Comparison of ENCODE assay signal across 9 cellular contexts in genomic region chr6:53179961-53180651, GRCh38. TPM values are rescaled to one million over a fixed set of nuclear protein-coding genes. Genes with fewer than 3 reads are reported as not detected.
DNase-seq lines count a peak whose midpoint lies in the region; ATAC-seq and TF ChIP-seq lines count a peak whose summit lies in the region.
"Had no signal": no experiment of that assay in that cellular context is flagged by ENCODE, and none has a peak within 500 bp of the region (broad histone marks: within the 10 kb centered on the region; RNA-seq: fewer than 3 reads in every experiment).

No MANE protein-coding gene starts in this region.

- no peak for TF ChIP-seq POLR2A in right lobe of liver (IDR thresholded peaks at IDR 0.05)

- peak; percentile 52 to 75 (median 63) for ATAC-seq in right lobe of liver

- H3K4me3 Mint-ChIP-seq in activated T-helper 1 cell treated with anti-CD3 and anti-CD28 coated beads, Interleukin-12 subunit alpha, Interleukin-12 subunit beta, Interleukin-2, Interleukin-4 antibody, amounts not matched to agents 30 ng/mL and 10 ng/mL and 1 ng/mL, durations not matched to agents 14 hours and 24 hours and 36 hours: no peak overlapping the region

- H3K4me3 ChIP-seq in right lobe of liver (no peak overlapping the region), WERI-Rb-1 (ENCODE audit: low read depth, low read length) (no peak overlapping the region)

- 38% methylated on average over 8 of the region's 8 CpGs for WGBS in right lobe of liver (ENCODE audit: insufficient coverage, low coverage, low lambda C conversion rate, missing lambda C conversion rate)

- H3K27ac Mint-ChIP-seq in activated T-helper 1 cell treated with anti-CD3 and anti-CD28 coated beads, Interleukin-12 subunit alpha, Interleukin-12 subunit beta, Interleukin-2, Interleukin-4 antibody, amounts not matched to agents 30 ng/mL and 10 ng/mL and 1 ng/mL, durations not matched to agents 14 hours and 24 hours and 36 hours: peak overlapping the region; percentile 70

- H3K27ac ChIP-seq in right lobe of liver: no peak overlapping the region
- no peak overlapping the region for H3K27ac ChIP-seq in WERI-Rb-1

- H3K27me3 ChIP-seq in right lobe of liver (no peaks in the 10 kb centered on the region), WERI-Rb-1 (ENCODE audit: insufficient read depth, low read depth, severe bottlenecking) (no peaks in the 10 kb centered on the region)

- no peaks in the 10 kb centered on the region for H3K9me3 ChIP-seq in right lobe of liver
- H3K9me3 ChIP-seq in WERI-Rb-1 (ENCODE audit: severe bottlenecking): no peaks in the 10 kb centered on the region

- H3K27me3 Mint-ChIP-seq in activated T-helper 1 cell treated with anti-CD3 and anti-CD28 coated beads, Interleukin-12 subunit alpha, Interleukin-12 subunit beta, Interleukin-2, Interleukin-4 antibody, amounts not matched to agents 30 ng/mL and 10 ng/mL and 1 ng/mL, durations not matched to agents 14 hours and 24 hours and 36 hours (ENCODE audit: insufficient read depth): no peaks in the 10 kb centered on the region

- H3K36me3 Mint-ChIP-seq in activated T-helper 1 cell treated with anti-CD3 and anti-CD28 coated beads, Interleukin-12 subunit alpha, Interleukin-12 subunit beta, Interleukin-2, Interleukin-4 antibody, amounts not matched to agents 30 ng/mL and 10 ng/mL and 1 ng/mL, durations not matched to agents 14 hours and 24 hours and 36 hours (ENCODE audit: low read depth): no peaks in the 10 kb centered on the region

- intact Hi-C loops in activated T-helper 1 cell treated with anti-CD3 and anti-CD28 coated beads, Interleukin-12 subunit alpha, Interleukin-12 subunit beta, Interleukin-2, Interleukin-4 antibody, amounts not matched to agents 30 ng/mL and 10 ng/mL and 1 ng/mL, durations not matched to agents 14 hours and 24 hours and 36 hours (cut with micrococcal nuclease): loop anchor here (10.0 kb wide), 1 partner anchor 105 kb away; no protein-coding TSS in a partner anchor
- intact Hi-C loops in right lobe of liver (cut with DNase I): loop anchor here in 1 of 2 donors (10.0 kb wide), 1 partner anchor 225 kb away; no protein-coding TSS in a partner anchor

- DNase-seq in DMS153 (lab: John Stamatoyannopoulos, UW) (peak; percentile 93), NCI-H2081 (lab: John Stamatoyannopoulos, UW) (peak; percentile 63 to 86), right lobe of liver (peak; percentile 47 to 56 (median 54)), WERI-Rb-1 (no peak), Kasumi-1 (lab: John Stamatoyannopoulos, UW) (no peak), glomerular visceral epithelial cell (ENCODE audit: extremely low spot score) (no peak)
- DNase-seq in activated T-helper 1 cell treated with anti-CD3 and anti-CD28 coated beads, Interleukin-12 subunit alpha, Interleukin-12 subunit beta, Interleukin-2, Interleukin-4 antibody, amounts not matched to agents 30 ng/mL and 10 ng/mL and 1 ng/mL, durations not matched to agents 14 hours and 24 hours and 36 hours (ENCODE audit: low spot score): no peak
- no peak for DNase-seq in NK-92 treated with Interleukin-12 subunit alpha and Interleukin-12 subunit beta, amount 100 ng/mL, for 24 hours (lab: John Stamatoyannopoulos, UW)

- peaks cover 5% of the 10 kb centered on the region for H3K4me1 Mint-ChIP-seq in activated T-helper 1 cell treated with anti-CD3 and anti-CD28 coated beads, Interleukin-12 subunit alpha, Interleukin-12 subunit beta, Interleukin-2, Interleukin-4 antibody, amounts not matched to agents 30 ng/mL and 10 ng/mL and 1 ng/mL, durations not matched to agents 14 hours and 24 hours and 36 hours (ENCODE audit: low read depth)

- H3K4me1 ChIP-seq in right lobe of liver: peaks cover 0 to 4% (median 0%) of the 10 kb centered on the region in 4 donors

- TF ChIP-seq CTCF in right lobe of liver (IDR thresholded peaks at IDR 0.05) (no peak), WERI-Rb-1 (IDR thresholded peaks at IDR 0.05; ENCODE audit: low read depth, low read length) (no peak)

- no peaks in the 10 kb centered on the region for H3K36me3 ChIP-seq in right lobe of liver
- H3K36me3 ChIP-seq in WERI-Rb-1: no peaks in the 10 kb centered on the region

- H3K9me3 Mint-ChIP-seq in activated T-helper 1 cell treated with anti-CD3 and anti-CD28 coated beads, Interleukin-12 subunit alpha, Interleukin-12 subunit beta, Interleukin-2, Interleukin-4 antibody, amounts not matched to agents 30 ng/mL and 10 ng/mL and 1 ng/mL, durations not matched to agents 14 hours and 24 hours and 36 hours: no peaks in the 10 kb centered on the region

RNA-seq across cellular contexts. Expression of gene GCM1, which starts 31.5 kb away (rescaled TPM):
- 0.15 TPM in 1 of 2 replicates, not detected in the other for total RNA-seq in activated T-helper 1 cell treated with anti-CD3 and anti-CD28 coated beads, Interleukin-12 subunit alpha, Interleukin-12 subunit beta, Interleukin-2, Interleukin-4 antibody, amounts not matched to agents 30 ng/mL and 10 ng/mL and 1 ng/mL, durations not matched to agents 14 hours and 24 hours and 36 hours
- total RNA-seq in right lobe of liver: not detected
- total RNA-seq: epithelial cell of proximal tubule had no signal

Comparison
In these comparisons a context has a peak if more than half of its experiments do, and no peak if none do; other contexts are left out.
1. DNase-seq: peak in DMS153 (single experiment), NCI-H2081 (2 of 2) and right lobe of liver (3 of 3); none in activated T-helper 1 cell treated with anti-CD3 and anti-CD28 coated beads, Interleukin-12 subunit alpha, Interleukin-12 subunit beta, Interleukin-2, Interleukin-4 antibody, amounts not matched to agents 30 ng/mL and 10 ng/mL and 1 ng/mL, durations not matched to agents 14 hours and 24 hours and 36 hours (single experiment), WERI-Rb-1 (single experiment), NK-92 treated with Interleukin-12 subunit alpha and Interleukin-12 subunit beta, amount 100 ng/mL, for 24 hours (single experiment), Kasumi-1 (0 of 2) and glomerular visceral epithelial cell (single experiment).